ENCODE assay signal across 8 cellular contexts in genomic region chrX:134172588-134173259, GRCh38.
DNase-seq lines count a peak whose midpoint lies in the region; ATAC-seq, FAIRE-seq and TF ChIP-seq lines count a peak whose summit lies in the region.

No MANE protein-coding gene starts in this region.

- POLR2A ChIA-PET in CD8-positive, alpha-beta memory T cell (lab: Charles Lee), result no interaction called here

- peaks cover 25 to 26% of the 10 kb centered on the region in 2 donors for H3K27me3 Mint-ChIP-seq in CD8-positive, alpha-beta memory T cell
- H3K27me3 Mint-ChIP-seq in stimulated activated naive B cell treated with anti-CD40 and anti-IgM and Interleukin-4, amounts not matched to agents 10 μg/mL and 1 μg/mL and 100 μg/mL, for 72 hours, result peaks cover 0 to 9% of the 10 kb centered on the region in 2 donors

- peaks cover 13% of the 10 kb centered on the region for H3K27me3 ChIP-seq in CD8-positive, alpha-beta memory T cell (ENCODE audit: insufficient read depth, low read length, poor library complexity, severe bottlenecking)

- peak in 4 of 5 donors; percentile 16 to 53 (median 30) for DNase-seq in CD8-positive, alpha-beta memory T cell
- peak; percentile 19 for DNase-seq in UCSD-AML1 (lab: John Stamatoyannopoulos, UW; ENCODE audit: unreplicated experiment)
- no peak for DNase-seq in coronary artery (ENCODE audit: low spot score)
- peak; percentile 4 to 14 for DNase-seq in lung microvascular endothelial cell (ENCODE audit: low read depth in 2 of 2)
- DNase-seq in stimulated activated naive B cell treated with anti-CD40 and anti-IgM and Interleukin-4, amounts not matched to agents 10 μg/mL and 1 μg/mL and 100 μg/mL, for 72 hours, result peak; percentile 14
- DNase-seq in RCC 7860 (ENCODE audit: low spot score), result no peak
- DNase-seq in NK-92 (lab: John Stamatoyannopoulos, UW; ENCODE audit: unreplicated experiment), result no peak

- CTCF ChIA-PET in CD8-positive, alpha-beta memory T cell (lab: Charles Lee), result no interaction called here

- peaks cover 0 to 2% (median 0%) of the 10 kb centered on the region in 3 donors for H3K36me3 Mint-ChIP-seq in CD8-positive, alpha-beta memory T cell
- peaks cover 3 to 7% of the 10 kb centered on the region in 2 donors for H3K36me3 Mint-ChIP-seq in stimulated activated naive B cell treated with anti-CD40 and anti-IgM and Interleukin-4, amounts not matched to agents 10 μg/mL and 1 μg/mL and 100 μg/mL, for 72 hours

- H3K4me1 ChIP-seq in CD8-positive, alpha-beta memory T cell (ENCODE audit: insufficient read depth, low read length), result no peaks in the 10 kb centered on the region

- H3K9me3 ChIP-seq in CD8-positive, alpha-beta memory T cell (ENCODE audit: low read length), result no peaks in the 10 kb centered on the region

- peak overlapping the region; percentile 81 to 94 (median 91) for H3K4me3 Mint-ChIP-seq in CD8-positive, alpha-beta memory T cell
- H3K4me3 Mint-ChIP-seq in stimulated activated naive B cell treated with anti-CD40 and anti-IgM and Interleukin-4, amounts not matched to agents 10 μg/mL and 1 μg/mL and 100 μg/mL, for 72 hours, result peak overlapping the region; percentile 78 to 87

- no peak for TF ChIP-seq CTCF in coronary artery (IDR thresholded peaks at IDR 0.05)

- FAIRE-seq in RCC 7860 (lab: Jason Lieb, UNC), result no peak

- peak overlapping the region; percentile 76 for H3K4me3 ChIP-seq in CD8-positive, alpha-beta memory T cell (ENCODE audit: low read length)
- H3K4me3 ChIP-seq in coronary artery, result peak overlapping the region; percentile 69

- no peak overlapping the region for H3K27ac ChIP-seq in CD8-positive, alpha-beta memory T cell (ENCODE audit: low read depth, low read length)
- H3K27ac ChIP-seq in coronary artery, result peak overlapping the region in 1 of 2 donors; percentile 38

- peak overlapping the region in 2 of 8 donors; percentile 28 to 68 for H3K27ac Mint-ChIP-seq in CD8-positive, alpha-beta memory T cell
- peak overlapping the region; percentile 77 for H3K27ac Mint-ChIP-seq in stimulated activated naive B cell treated with anti-CD40 and anti-IgM and Interleukin-4, amounts not matched to agents 10 μg/mL and 1 μg/mL and 100 μg/mL, for 72 hours

- ATAC-seq in HG02588 (IDR thresholded peaks at IDR 0.05; ENCODE audit: unreplicated experiment), result peak; percentile 63
- ATAC-seq in stimulated activated naive B cell treated with anti-CD40 and anti-IgM and Interleukin-4, amounts not matched to agents 10 μg/mL and 1 μg/mL and 100 μg/mL, for 72 hours (replicated peaks), result peak; percentile 50 to 60

- H3K9me3 Mint-ChIP-seq in CD8-positive, alpha-beta memory T cell, result no peaks in the 10 kb centered on the region
- peaks cover 1 to 4% of the 10 kb centered on the region in 2 donors for H3K9me3 Mint-ChIP-seq in stimulated activated naive B cell treated with anti-CD40 and anti-IgM and Interleukin-4, amounts not matched to agents 10 μg/mL and 1 μg/mL and 100 μg/mL, for 72 hours

- H3K4me1 Mint-ChIP-seq in CD8-positive, alpha-beta memory T cell, result peaks cover 12 to 18% (median 14%) of the 10 kb centered on the region in 3 donors
- peaks cover 2 to 6% of the 10 kb centered on the region in 2 donors for H3K4me1 Mint-ChIP-seq in stimulated activated naive B cell treated with anti-CD40 and anti-IgM and Interleukin-4, amounts not matched to agents 10 μg/mL and 1 μg/mL and 100 μg/mL, for 72 hours

- no peaks in the 10 kb centered on the region for H3K36me3 ChIP-seq in CD8-positive, alpha-beta memory T cell (ENCODE audit: insufficient read depth, low read length)

Comparison
In these comparisons a context has a peak if more than half of its experiments do, and no peak if none do; other contexts are left out.
1. DNase-seq: peak in CD8-positive, alpha-beta memory T cell (4 of 5), UCSD-AML1 (single experiment), lung microvascular endothelial cell (2 of 2) and stimulated activated naive B cell treated with anti-CD40 and anti-IgM and Interleukin-4, amounts not matched to agents 10 μg/mL and 1 μg/mL and 100 μg/mL, for 72 hours (single experiment); none in coronary artery (single experiment), RCC 7860 (single experiment) and NK-92 (single experiment).